ENCODE assay signal across 1 cellular context in genomic region chr7:150368884-150369739, GRCh38.
A peak's percentile ranks its signal among the peaks of the same experiment; 100 is the strongest.
TF ChIP-seq lines count a peak whose summit lies in the region.

No MANE protein-coding gene starts in this region.

TF ChIP-seq in HepG2, 621 proteins besides CTCF, POLR2A, EP300 and RAD21 (continued from another document and continues in another):
- TF ChIP-seq CBX5 (CRISPR knock-in tag; IDR thresholded peaks at IDR 0.05; ENCODE audit: borderline replicate concordance) (0 out of 2 replicates have a peak, but pooled peaks have one; percentile 48), GFI1 (CRISPR knock-in tag; IDR thresholded peaks at IDR 0.05; ENCODE audit: borderline replicate concordance) (no peak), ZBTB39 (CRISPR knock-in tag; IDR thresholded peaks at IDR 0.05) (0 out of 2 replicates have a peak, but pooled peaks have one; percentile 0), STAT5B (CRISPR knock-in tag; IDR thresholded peaks at IDR 0.05) (no peak), SP5 (CRISPR knock-in tag; IDR thresholded peaks at IDR 0.05; ENCODE audit: borderline replicate concordance, low read depth) (no peak), JUND (CRISPR knock-in tag; IDR thresholded peaks at IDR 0.05) (peak; percentile 19; the same call in 1 of the 2 replicates), KAT7 (CRISPR knock-in tag; IDR thresholded peaks at IDR 0.05; ENCODE audit: borderline replicate concordance) (peak; percentile 29; the same call in 1 of the 2 replicates), ZNF253 (CRISPR knock-in tag; IDR thresholded peaks at IDR 0.05; ENCODE audit: borderline replicate concordance) (no peak), DNMT3B (CRISPR knock-in tag; conservative IDR thresholded peaks at IDR 0.05) (no peak), PCBP2 (optimal IDR thresholded peaks at IDR 0.05; ENCODE audit: low read depth, low read length, poor library complexity, severe bottlenecking) (no peak), ZNF382 (CRISPR knock-in tag; IDR thresholded peaks at IDR 0.05; ENCODE audit: borderline replicate concordance) (no peak), ZNF75D (CRISPR knock-in tag; IDR thresholded peaks at IDR 0.05; ENCODE audit: borderline replicate concordance) (no peak), ZMYM2 (CRISPR knock-in tag; IDR thresholded peaks at IDR 0.05) (no peak), POGZ (CRISPR knock-in tag; IDR thresholded peaks at IDR 0.05) (0 out of 2 replicates have a peak, but pooled peaks have one; percentile 35), ZNF33B (CRISPR knock-in tag; IDR thresholded peaks at IDR 0.05) (no peak), CERS6 (CRISPR knock-in tag; IDR thresholded peaks at IDR 0.05) (0 out of 2 replicates have a peak, but pooled peaks have one; percentile 38), ZNF597 (CRISPR knock-in tag; IDR thresholded peaks at IDR 0.05) (no peak), BATF2 (CRISPR knock-in tag; IDR thresholded peaks at IDR 0.05) (no peak), NFE2 (CRISPR knock-in tag; IDR thresholded peaks at IDR 0.05) (no peak), PRDM4 (CRISPR knock-in tag; IDR thresholded peaks at IDR 0.05; ENCODE audit: borderline replicate concordance) (no peak), NFYB (CRISPR knock-in tag; IDR thresholded peaks at IDR 0.05) (no peak), KLF15 (CRISPR knock-in tag; IDR thresholded peaks at IDR 0.05; ENCODE audit: borderline replicate concordance) (peak; percentile 47; the same call in 1 of the 2 replicates), KDM3A (CRISPR knock-in tag; IDR thresholded peaks at IDR 0.05; ENCODE audit: low read depth) (peak; percentile 13; the same call in 1 of the 2 replicates), NFATC3 (CRISPR knock-in tag; IDR thresholded peaks at IDR 0.05) (0 out of 2 replicates have a peak, but pooled peaks have one; percentile 39), HOXA3 (CRISPR knock-in tag; IDR thresholded peaks at IDR 0.05) (no peak; the same call in 1 of the 2 replicates), ZNF713 (CRISPR knock-in tag; IDR thresholded peaks at IDR 0.05) (no peak), RBAK (CRISPR knock-in tag; IDR thresholded peaks at IDR 0.05) (no peak), KDM2A (CRISPR knock-in tag; IDR thresholded peaks at IDR 0.05; ENCODE audit: borderline replicate concordance, low read depth) (0 out of 2 replicates have a peak, but pooled peaks have one; percentile 11), NRL (CRISPR knock-in tag; IDR thresholded peaks at IDR 0.05; ENCODE audit: borderline replicate concordance) (no peak), ZNF207 (IDR thresholded peaks at IDR 0.05; ENCODE audit: borderline replicate concordance) (no peak), ZNF747 (CRISPR knock-in tag; IDR thresholded peaks at IDR 0.05; ENCODE audit: borderline replicate concordance) (no peak), PATZ1 (CRISPR knock-in tag; IDR thresholded peaks at IDR 0.05) (peak; percentile 77), RELA (CRISPR knock-in tag; IDR thresholded peaks at IDR 0.05) (no peak), TAF1 (CRISPR knock-in tag; IDR thresholded peaks at IDR 0.05) (peak; percentile 58; the same call in 1 of the 2 replicates), ZNF567 (CRISPR knock-in tag; IDR thresholded peaks at IDR 0.05; ENCODE audit: borderline replicate concordance) (no peak), ZNF580 (CRISPR knock-in tag; IDR thresholded peaks at IDR 0.05; ENCODE audit: borderline replicate concordance, low read depth) (no peak), TCF7L2 (IDR thresholded peaks at IDR 0.05; ENCODE audit: low read depth, low read length) (no peak), TEF (CRISPR knock-in tag; IDR thresholded peaks at IDR 0.05) (no peak), HDAC6 (IDR thresholded peaks at IDR 0.05; ENCODE audit: low read depth, low read length) (no peak), IRF1 (CRISPR knock-in tag; IDR thresholded peaks at IDR 0.05; ENCODE audit: low read depth) (no peak), ZHX2 (IDR thresholded peaks at IDR 0.05; ENCODE audit: low read depth) (no peak; the same call in 1 of the 2 replicates), ZHX2 (CRISPR knock-in tag; IDR thresholded peaks at IDR 0.05; ENCODE audit: borderline replicate concordance) (no peak), ZNF274 (CRISPR knock-in tag; IDR thresholded peaks at IDR 0.05) (peak; percentile 73; the same call in 1 of the 2 replicates)
